Comparison of ENCODE assay signal across 16 cellular contexts in the genomic region with DNA sequence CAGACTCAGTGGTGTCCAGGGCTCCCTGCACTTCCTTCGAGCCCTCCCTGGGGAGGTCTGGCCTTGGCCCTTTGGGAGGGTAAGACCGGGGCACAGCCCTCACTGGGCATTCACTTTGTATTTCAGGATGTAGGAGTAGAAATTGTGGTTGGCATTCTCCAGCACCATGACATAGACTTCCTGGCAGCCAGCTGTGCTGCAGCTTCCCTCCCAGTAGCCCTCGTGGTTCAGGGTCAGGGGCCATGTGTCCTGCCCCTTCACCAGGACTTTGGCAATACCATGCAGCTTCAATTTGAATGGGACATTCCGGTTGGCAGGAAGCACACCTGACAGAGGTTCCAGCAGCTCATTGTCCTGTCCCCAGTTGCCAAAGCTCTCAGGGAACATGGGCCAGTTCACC. TPM values are rescaled to one million over a fixed set of nuclear protein-coding genes. Genes with fewer than 3 reads are reported as not detected.
DNase-seq lines count a peak whose midpoint lies in the region; ATAC-seq and TF ChIP-seq lines count a peak whose summit lies in the region.
"Had no signal": no experiment of that assay in that cellular context is flagged by ENCODE, and none has a peak within 500 bp of the region (broad histone marks: within the 10 kb centered on the region; RNA-seq: fewer than 3 reads in every experiment).

No MANE protein-coding gene starts in this region.

- H3K9me3 ChIP-seq in right atrium auricular region: no peaks in the 10 kb centered on the region
- H3K9me3 ChIP-seq: BE2C, Caco-2 had no signal

- DNase-seq in cardiac septum (ENCODE audit: low spot score) (peak; percentile 56), right atrium auricular region (ENCODE audit: low spot score) (no peak), NB4 (ENCODE audit: low read depth) (peak; percentile 71), left lobe of liver (ENCODE audit: low spot score) (no peak), SIG-M5 treated with dmso at 0.1 percent for 504 hours (lab: John Stamatoyannopoulos, UW; ENCODE audit: unreplicated experiment) (no peak), pons (ENCODE audit: low spot score) (no peak), cerebellar cortex (ENCODE audit: low spot score) (no peak), 8988T (no peak)
- DNase-seq: BE2C; Caco-2; CD8-positive, alpha-beta memory T cell; DMS53; GOT3; H9; IMR-90 had no signal

- no peak overlapping the region for H3K27ac ChIP-seq in right atrium auricular region

- no peaks in the 10 kb centered on the region for H3K27me3 ChIP-seq in right atrium auricular region
- H3K27me3 ChIP-seq: BE2C had no signal

- TF ChIP-seq CTCF in right atrium auricular region (IDR thresholded peaks at IDR 0.05): no peak
- TF ChIP-seq CTCF in NB4 (IDR thresholded peaks at IDR 0.05; ENCODE audit: low read depth, low read length): no peak

- no peak for TF ChIP-seq POLR2A in NB4 (IDR thresholded peaks at IDR 0.05; ENCODE audit: extremely low read depth, insufficient read length)

- no peaks in the 10 kb centered on the region for H3K36me3 ChIP-seq in right atrium auricular region
- H3K36me3 ChIP-seq: BE2C had no signal

- H3K4me1 ChIP-seq in right atrium auricular region: peaks cover 0 to 4% of the 10 kb centered on the region in 2 donors
- H3K4me1 ChIP-seq: Caco-2 had no signal

- intact Hi-C loops in cardiac septum (cut with DNase I): loop anchor here (5.0 kb wide), 1 partner anchor 1294 kb away; no protein-coding TSS in a partner anchor

- peak; percentile 48 for ATAC-seq in left lobe of liver
- ATAC-seq: GM12878 had no signal

- H3K4me3 ChIP-seq in right atrium auricular region (no peak overlapping the region), NB4 (ENCODE audit: low read depth, low read length) (no peak overlapping the region)
- H3K4me3 ChIP-seq: GM12878 had no signal

RNA-seq across cellular contexts. Expression of a gene that starts 47.3 kb away (rescaled TPM):
- total RNA-seq in cardiac septum: 3.9 TPM
- total RNA-seq in right atrium auricular region: under 1 TPM; 0.33 to 0.59 TPM
- total RNA-seq in left lobe of liver: not detected
- total RNA-seq: Caco-2; CD8-positive, alpha-beta memory T cell; GM12878; H9 had no signal

Comparison
In these comparisons a context has a peak if more than half of its experiments do, and no peak if none do; other contexts are left out.
1. DNase-seq: peak in cardiac septum (single experiment) and NB4 (single experiment); none in right atrium auricular region (single experiment), left lobe of liver (single experiment), SIG-M5 treated with dmso at 0.1 percent for 504 hours (single experiment), pons (single experiment), cerebellar cortex (single experiment) and 8988T (single experiment).